ENCODE assay signal across 16 cellular contexts in the genomic region with DNA sequence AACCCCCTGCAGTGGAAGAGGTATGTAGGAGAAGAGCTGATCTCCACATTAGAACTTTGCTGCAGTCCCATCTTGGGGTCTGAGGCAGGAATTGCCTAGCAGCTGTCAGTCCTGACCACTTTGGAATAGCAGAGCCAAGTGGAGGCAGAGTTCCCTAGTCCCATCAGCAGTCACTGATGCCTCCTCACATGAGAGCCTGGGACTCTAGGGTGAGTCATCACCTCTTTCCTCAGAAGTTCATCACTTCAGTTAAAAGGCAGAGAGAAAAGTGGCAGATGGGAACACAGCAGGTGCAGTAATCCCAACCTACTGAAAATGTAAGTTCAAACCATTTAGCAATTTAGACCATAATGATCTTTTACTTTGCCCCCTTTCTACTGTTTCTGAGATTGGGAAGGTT.
DNase-seq lines count a peak whose midpoint lies in the region; ATAC-seq and TF ChIP-seq lines count a peak whose summit lies in the region.
"Had no signal": no experiment of that assay in that cellular context is flagged by ENCODE, and none has a peak within 500 bp of the region (broad histone marks: within the 10 kb centered on the region; RNA-seq: fewer than 3 reads in every experiment).

No MANE protein-coding gene starts in this region.

- H4K20me1 ChIP-seq in DND-41 (ENCODE audit: insufficient read depth, low read length) (no peaks in the 10 kb centered on the region), osteoblast (ENCODE audit: insufficient read depth, low read length) (no peaks in the 10 kb centered on the region)

- H3K4me3 ChIP-seq in DND-41 (ENCODE audit: low read depth in 1 of 2, low read length in 2 of 2) (no peak overlapping the region), astrocyte of the spinal cord (ENCODE audit: low read depth, low read length) (no peak overlapping the region), osteoblast (ENCODE audit: insufficient read depth, low read length) (no peak overlapping the region)
- H3K4me3 ChIP-seq: ascending aorta, Peyer's patch had no signal

- no peak overlapping the region for H2AFZ ChIP-seq in DND-41 (ENCODE audit: low read depth, low read length)
- no peak overlapping the region for H2AFZ ChIP-seq in osteoblast (ENCODE audit: low read length)

- no peaks in the 10 kb centered on the region for H3K27me3 ChIP-seq in DND-41 (ENCODE audit: insufficient read depth, low read length, poor library complexity)
- H3K27me3 ChIP-seq in osteoblast (ENCODE audit: insufficient read depth, low read length) = peaks cover 15% of the 10 kb centered on the region
- H3K27me3 ChIP-seq: ascending aorta, Peyer's patch had no signal

- no peak for TF ChIP-seq CTCF in DND-41 (IDR thresholded peaks at IDR 0.05; ENCODE audit: borderline replicate concordance, extremely low read depth, low read length, poor library complexity, severe bottlenecking)
- TF ChIP-seq CTCF in astrocyte of the spinal cord (IDR thresholded peaks at IDR 0.05; ENCODE audit: low read depth, low read length) = no peak
- TF ChIP-seq CTCF in osteoblast (IDR thresholded peaks at IDR 0.05; ENCODE audit: extremely low read depth, low read depth, low read length) = no peak

- no peak overlapping the region for H3K9ac ChIP-seq in DND-41 (ENCODE audit: low read depth, low read length)

- H3K36me3 ChIP-seq in DND-41 (ENCODE audit: insufficient read depth, low read length) (no peaks in the 10 kb centered on the region), osteoblast (ENCODE audit: insufficient read depth, low read length) (no peaks in the 10 kb centered on the region)
- H3K36me3 ChIP-seq: ascending aorta, Peyer's patch had no signal

- H3K79me2 ChIP-seq in DND-41 (ENCODE audit: insufficient read depth, low read length) (no peaks in the 10 kb centered on the region), osteoblast (ENCODE audit: insufficient read depth, low read length) (no peaks in the 10 kb centered on the region)

- H3K9me3 ChIP-seq in DND-41 (ENCODE audit: insufficient read depth, low read length, severe bottlenecking) (no peaks in the 10 kb centered on the region), osteoblast (ENCODE audit: low read depth, low read length) (no peaks in the 10 kb centered on the region)
- H3K9me3 ChIP-seq: ascending aorta, Peyer's patch had no signal

- H3K27ac ChIP-seq in DND-41 (ENCODE audit: low read length) (no peak overlapping the region), osteoblast (ENCODE audit: low read depth, low read length) (no peak overlapping the region)
- H3K27ac ChIP-seq: ascending aorta, Peyer's patch had no signal

- H3K4me1 ChIP-seq in DND-41 (ENCODE audit: insufficient read depth, low read length) = no peaks in the 10 kb centered on the region
- no peaks in the 10 kb centered on the region for H3K4me1 ChIP-seq in osteoblast (ENCODE audit: insufficient read depth, low read length)
- H3K4me1 ChIP-seq: ascending aorta, Peyer's patch had no signal

- H3K4me2 ChIP-seq in DND-41 (ENCODE audit: insufficient read depth, low read length) (no peak overlapping the region), osteoblast (ENCODE audit: insufficient read depth, low read length) (no peak overlapping the region)

- DNase-seq in DND-41 (no peak), LHCN-M2 (ENCODE audit: low read depth) (peak; percentile 81), astrocyte of the spinal cord (ENCODE audit: low read depth, low spot score) (peak; percentile 9), osteoblast (ENCODE audit: insufficient read length, low spot score, missing footprints) (peak; percentile 43), activated gamma-delta T cell (lab: John Stamatoyannopoulos, UW) (no peak)
- DNase-seq: activated B cell treated with CpG ODN at 0.5 μM for 24 hours; activated effector memory CD4-positive, alpha-beta T cell treated with anti-CD3 and anti-CD28 coated beads, Interleukin-2, amount 50 U/mL, for 16 hours; CD4-positive, alpha-beta T cell; natural killer cell; NCI-H526 treated with DMSO at 0.1 percent for 48 hours; Peyer's patch; substantia nigra; T-cell had no signal

- peak; percentile 29; the same call in 1 of the 3 replicates for ATAC-seq in DND-41 (ENCODE audit: insufficient read depth, low read depth)
- no peak for ATAC-seq in GM21423 (IDR thresholded peaks at IDR 0.05; ENCODE audit: unreplicated experiment)
- ATAC-seq in HG03139 (IDR thresholded peaks at IDR 0.05; ENCODE audit: unreplicated experiment) = no peak
- ATAC-seq: natural killer cell, T-cell had no signal

- in situ Hi-C loops in astrocyte of the spinal cord (cut with HindIII; ENCODE audit: low sequenced_read_pairs) = no loop called here

Comparison
In these comparisons a context has a peak if more than half of its experiments do, and no peak if none do; other contexts are left out.
1. DNase-seq: peak in LHCN-M2 (single experiment), astrocyte of the spinal cord (single experiment) and osteoblast (single experiment); none in DND-41 (single experiment) and activated gamma-delta T cell (single experiment).